23 cellular contexts compared by ENCODE assay signal in the genomic region with DNA sequence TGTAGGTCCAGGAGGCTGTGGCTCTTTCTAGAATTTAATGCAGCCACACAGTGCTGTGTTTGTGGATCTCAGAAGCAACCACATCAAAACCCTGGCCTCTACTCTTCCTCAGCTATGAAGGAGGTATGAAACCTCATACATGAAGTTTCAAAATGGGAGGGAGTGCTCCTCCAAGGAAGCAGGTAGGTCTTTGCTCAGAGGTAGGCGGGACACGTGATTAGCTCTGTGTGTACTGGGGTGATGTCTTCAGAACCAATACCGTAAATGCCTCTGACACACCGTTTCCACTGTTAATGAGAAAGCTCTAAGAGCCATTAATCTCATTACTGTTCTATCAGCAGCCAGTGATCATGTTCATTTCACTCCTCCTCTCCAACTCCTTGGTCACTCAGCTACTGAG.
DNase-seq lines count a peak whose midpoint lies in the region; ATAC-seq lines count a peak whose summit lies in the region.
"Had no signal": no experiment of that assay in that cellular context is flagged by ENCODE, and none has a peak within 500 bp of the region (broad histone marks: within the 10 kb centered on the region; RNA-seq: fewer than 3 reads in every experiment).

No MANE protein-coding gene starts in this region.

- POLR2A ChIA-PET in activated CD4-positive, alpha-beta T cell treated with anti-CD3 and anti-CD28 coated beads, Interleukin-2, amount 10 ng/mL, durations not matched to agents 7 days and 5 days (lab: Charles Lee): no interaction called here

- CTCF ChIA-PET in activated CD4-positive, alpha-beta T cell treated with anti-CD3 and anti-CD28 coated beads, Interleukin-2, amount 10 ng/mL, durations not matched to agents 7 days and 5 days (lab: Charles Lee): interaction anchor here (0.9 to 3.9 kb wide), 2 partner anchors 13 to 19 kb away, joined by 3 to 28 read pairs; no protein-coding TSS in a partner anchor

- peak; percentile 13 for ATAC-seq in central memory CD8-positive, alpha-beta T cell (replicated peaks; ENCODE audit: extremely low read depth, poor library complexity, severe bottlenecking)
- no peak for ATAC-seq in HG02884 (IDR thresholded peaks at IDR 0.05; ENCODE audit: unreplicated experiment)
- ATAC-seq: HepG2, right lobe of liver had no signal

- peaks cover 94% of the 10 kb centered on the region for H3K4me1 Mint-ChIP-seq in activated CD4-positive, alpha-beta T cell treated with anti-CD3 and anti-CD28 coated beads, Interleukin-2, amount 10 ng/mL, durations not matched to agents 7 days and 5 days
- H3K4me1 Mint-ChIP-seq in central memory CD8-positive, alpha-beta T cell: peaks cover 77% of the 10 kb centered on the region
- peaks cover 70% of the 10 kb centered on the region for H3K4me1 Mint-ChIP-seq in stimulated activated naive CD8-positive, alpha-beta T cell treated with anti-CD3 and anti-CD28 coated beads, Interleukin-15, Interleukin-2, amounts not matched to agents 100 ng/mL and 50 ng/mL, for 24 hours (ENCODE audit: low read depth)
- H3K4me1 Mint-ChIP-seq: mesothelial cell of epicardium had no signal

- peak overlapping the region; percentile 62 for H3K27ac Mint-ChIP-seq in activated CD4-positive, alpha-beta T cell treated with anti-CD3 and anti-CD28 coated beads, Interleukin-2, amount 10 ng/mL, durations not matched to agents 7 days and 5 days
- H3K27ac Mint-ChIP-seq in central memory CD8-positive, alpha-beta T cell (ENCODE audit: low read depth): peak overlapping the region; percentile 17
- H3K27ac Mint-ChIP-seq in stimulated activated naive CD8-positive, alpha-beta T cell treated with anti-CD3 and anti-CD28 coated beads, Interleukin-15, Interleukin-2, amounts not matched to agents 100 ng/mL and 50 ng/mL, for 24 hours: peak overlapping the region; percentile 27
- H3K27ac Mint-ChIP-seq: CD4-positive, alpha-beta T cell; mesothelial cell of epicardium; nephron progenitor cell had no signal

- H3K9me3 Mint-ChIP-seq in activated CD4-positive, alpha-beta T cell treated with anti-CD3 and anti-CD28 coated beads, Interleukin-2, amount 10 ng/mL, durations not matched to agents 7 days and 5 days: peaks cover 26% of the 10 kb centered on the region
- H3K9me3 Mint-ChIP-seq in central memory CD8-positive, alpha-beta T cell: no peaks in the 10 kb centered on the region
- no peaks in the 10 kb centered on the region for H3K9me3 Mint-ChIP-seq in stimulated activated naive CD8-positive, alpha-beta T cell treated with anti-CD3 and anti-CD28 coated beads, Interleukin-15, Interleukin-2, amounts not matched to agents 100 ng/mL and 50 ng/mL, for 24 hours
- H3K9me3 Mint-ChIP-seq: CD4-positive, alpha-beta T cell had no signal

- H3K27me3 Mint-ChIP-seq in activated CD4-positive, alpha-beta T cell treated with anti-CD3 and anti-CD28 coated beads, Interleukin-2, amount 10 ng/mL, durations not matched to agents 7 days and 5 days: peaks cover 3% of the 10 kb centered on the region
- H3K27me3 Mint-ChIP-seq in central memory CD8-positive, alpha-beta T cell: no peaks in the 10 kb centered on the region
- no peaks in the 10 kb centered on the region for H3K27me3 Mint-ChIP-seq in stimulated activated naive CD8-positive, alpha-beta T cell treated with anti-CD3 and anti-CD28 coated beads, Interleukin-15, Interleukin-2, amounts not matched to agents 100 ng/mL and 50 ng/mL, for 24 hours
- H3K27me3 Mint-ChIP-seq: activated naive CD8-positive, alpha-beta T cell; CD4-positive, alpha-beta T cell had no signal

- peak; percentile 30 for DNase-seq in stimulated activated CD4-positive, alpha-beta T cell treated with anti-CD3 and anti-CD28 coated beads, Interleukin-15, amount 100 ng/mL, for 24 hours
- no peak for DNase-seq in stimulated activated CD4-positive, alpha-beta T cell treated with anti-CD3 and anti-CD28 coated beads, Interleukin-4, amount 100 ng/mL, for 4 hours
- no peak for DNase-seq in activated CD4-positive, alpha-beta T cell treated with anti-CD3 and anti-CD28 coated beads, Interleukin-2, amount 10 ng/mL, durations not matched to agents 7 days and 5 days
- DNase-seq in central memory CD8-positive, alpha-beta T cell (ENCODE audit: low spot score in 2 of 2): no peak
- DNase-seq in activated gamma-delta T cell (lab: John Stamatoyannopoulos, UW) (no peak), NCI-H146 (lab: John Stamatoyannopoulos, UW) (no peak)
- DNase-seq: CD4-positive, alpha-beta T cell; foreskin melanocyte; GDM1; hippocampal formation; left ventricle myocardium inferior; NCI-H1048; NCI-H2081; nephron progenitor cell; posterior cingulate gyrus; right lobe of liver; SJCRH30; WERI-Rb-1 had no signal

- no peak overlapping the region for H3K4me3 Mint-ChIP-seq in activated CD4-positive, alpha-beta T cell treated with anti-CD3 and anti-CD28 coated beads, Interleukin-2, amount 10 ng/mL, durations not matched to agents 7 days and 5 days
- H3K4me3 Mint-ChIP-seq in central memory CD8-positive, alpha-beta T cell: peak overlapping the region; percentile 54
- no peak overlapping the region for H3K4me3 Mint-ChIP-seq in stimulated activated naive CD8-positive, alpha-beta T cell treated with anti-CD3 and anti-CD28 coated beads, Interleukin-15, Interleukin-2, amounts not matched to agents 100 ng/mL and 50 ng/mL, for 24 hours
- H3K4me3 Mint-ChIP-seq: CD4-positive, alpha-beta T cell; mesothelial cell of epicardium; nephron progenitor cell had no signal

- H3K36me3 Mint-ChIP-seq in activated CD4-positive, alpha-beta T cell treated with anti-CD3 and anti-CD28 coated beads, Interleukin-2, amount 10 ng/mL, durations not matched to agents 7 days and 5 days (ENCODE audit: low read depth): peaks cover 56% of the 10 kb centered on the region
- peaks cover 4% of the 10 kb centered on the region for H3K36me3 Mint-ChIP-seq in central memory CD8-positive, alpha-beta T cell (ENCODE audit: insufficient read depth)
- H3K36me3 Mint-ChIP-seq in stimulated activated naive CD8-positive, alpha-beta T cell treated with anti-CD3 and anti-CD28 coated beads, Interleukin-15, Interleukin-2, amounts not matched to agents 100 ng/mL and 50 ng/mL, for 24 hours (ENCODE audit: low read depth): no peaks in the 10 kb centered on the region
- H3K36me3 Mint-ChIP-seq: activated naive CD8-positive, alpha-beta T cell; mesothelial cell of epicardium had no signal
